ENCODE assay signal across 9 cellular contexts in the genomic region with DNA sequence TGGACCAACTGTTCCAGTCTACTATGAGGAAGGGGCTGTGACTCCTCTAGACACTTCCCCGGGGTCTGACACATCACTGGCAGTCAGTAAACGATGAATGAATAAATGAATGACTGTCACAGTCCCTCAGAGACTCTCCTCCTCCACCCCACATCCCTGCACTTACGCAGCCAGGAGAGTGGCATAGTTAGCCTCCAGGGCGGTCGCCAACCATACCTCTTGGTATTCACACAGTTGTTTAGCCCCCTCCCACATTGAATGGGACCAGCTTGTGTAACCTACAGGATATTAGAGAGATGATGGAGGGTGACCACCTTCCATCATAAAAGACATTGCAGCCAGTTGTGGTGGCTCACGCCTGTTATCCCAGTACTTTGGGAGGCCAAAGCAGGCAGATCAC. TPM values are rescaled to one million over a fixed set of nuclear protein-coding genes. Genes with fewer than 3 reads are reported as not detected.
"Had no signal": no experiment of that assay in that cellular context is flagged by ENCODE, and none has a peak within 500 bp of the region (broad histone marks: within the 10 kb centered on the region; RNA-seq: fewer than 3 reads in every experiment).

No MANE protein-coding gene starts in this region.

- H3K36me3 Mint-ChIP-seq: IgD-negative memory B cell had no signal

- H3K4me3 ChIP-seq: K562 had no signal

- DNase-seq: IMR-90, KBM-7, KG1 had no signal

- H3K27ac ChIP-seq: HL-60 had no signal

- H3K27ac Mint-ChIP-seq: IgD-negative memory B cell had no signal

- ATAC-seq: HepG2, K562 had no signal

- H3K4me3 Mint-ChIP-seq: IgD-negative memory B cell had no signal

RNA-seq across cellular contexts. Expression of a gene that starts 32.8 kb away (rescaled TPM):
- total RNA-seq: HepG2, HT-29, HT1080, IMR-90, K562 had no signal
- polyA plus RNA-seq: IMR-90, K562 had no signal

RNA-seq across cellular contexts. Expression of a gene that starts 50.4 kb away (rescaled TPM):
- total RNA-seq: HT-29 had no signal
- polyA plus RNA-seq: K562 had no signal
